Comparison of ENCODE assay signal across 1 cellular context in the genomic region with DNA sequence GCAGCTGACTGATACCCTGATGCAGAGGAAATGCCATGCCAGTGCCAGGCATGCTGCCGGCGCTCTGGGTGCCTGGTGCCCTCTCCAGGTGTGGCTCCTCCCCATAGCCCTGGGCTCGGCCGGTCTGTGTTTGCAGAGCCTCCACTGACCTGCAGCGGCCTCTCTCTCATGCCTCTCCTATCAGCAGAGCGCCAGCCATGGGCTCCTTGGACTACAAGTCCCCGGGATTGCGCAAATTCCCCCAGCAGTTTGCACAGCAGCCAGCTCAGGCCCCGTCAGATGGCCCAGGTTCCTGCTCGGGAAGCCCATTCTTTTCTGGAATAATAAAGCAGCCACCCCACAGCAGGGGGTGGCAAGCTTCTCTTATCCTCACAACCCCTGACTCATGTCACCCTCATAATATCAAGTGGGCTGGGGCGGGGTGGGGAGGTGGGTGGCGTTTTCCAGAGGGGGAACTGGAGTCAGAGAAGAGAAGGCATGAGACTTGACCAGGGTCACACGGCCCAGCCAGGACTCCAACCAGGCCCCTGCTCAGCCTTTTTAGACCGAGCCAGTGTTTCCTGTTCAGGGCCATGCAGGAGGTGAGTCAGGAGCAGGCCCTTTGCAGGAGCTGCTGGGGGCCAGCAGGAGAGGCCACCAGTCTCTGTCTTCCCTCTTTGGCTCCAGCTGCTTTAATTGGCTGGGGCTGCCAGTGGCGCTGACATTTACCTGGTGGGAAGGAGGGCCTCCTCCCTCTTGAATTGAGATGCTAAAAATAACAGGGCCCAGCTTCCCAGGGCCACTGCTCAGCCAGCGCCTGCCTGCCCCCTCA.
TF ChIP-seq lines count a peak whose summit lies in the region.

No MANE protein-coding gene starts in this region.

TF ChIP-seq in H1, 55 proteins besides CTCF, POLR2A, EP300 and RAD21:
- TF ChIP-seq BRCA1 (IDR thresholded peaks at IDR 0.05; ENCODE audit: low read depth, low read length), result no peak
- no peak for TF ChIP-seq KDM5A (IDR thresholded peaks at IDR 0.05; ENCODE audit: low read length)
- TF ChIP-seq RNF2 (IDR thresholded peaks at IDR 0.05; ENCODE audit: borderline replicate concordance, low read depth, low read length, missing control alignments, poor library complexity, severe bottlenecking), result no peak
- no peak for TF ChIP-seq CBX5 (IDR thresholded peaks at IDR 0.05; ENCODE audit: low read depth, low read length)
- TF ChIP-seq EGR1 (IDR thresholded peaks at IDR 0.05; ENCODE audit: borderline replicate concordance, low read depth, low read length), result no peak
- TF ChIP-seq, protein P1, sequence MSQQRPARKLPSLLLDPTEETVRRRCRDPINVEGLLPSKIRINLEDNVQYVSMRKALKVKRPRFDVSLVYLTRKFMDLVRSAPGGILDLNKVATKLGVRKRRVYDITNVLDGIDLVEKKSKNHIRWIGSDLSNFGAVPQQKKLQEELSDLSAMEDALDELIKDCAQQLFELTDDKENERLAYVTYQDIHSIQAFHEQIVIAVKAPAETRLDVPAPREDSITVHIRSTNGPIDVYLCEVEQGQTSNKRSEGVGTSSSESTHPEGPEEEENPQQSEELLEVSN (IDR thresholded peaks at IDR 0.05), result no peak
- TF ChIP-seq SIRT6 (IDR thresholded peaks at IDR 0.05; ENCODE audit: low read length), result no peak
- TF ChIP-seq NRF1 (IDR thresholded peaks at IDR 0.05; ENCODE audit: low read depth, low read length), result no peak
- no peak for TF ChIP-seq RXRA (IDR thresholded peaks at IDR 0.05; ENCODE audit: insufficient read depth, low read depth, low read length)
- peak; percentile 93 for TF ChIP-seq CEBPB (IDR thresholded peaks at IDR 0.05; ENCODE audit: low read depth, low read length)
- TF ChIP-seq, protein P2, sequence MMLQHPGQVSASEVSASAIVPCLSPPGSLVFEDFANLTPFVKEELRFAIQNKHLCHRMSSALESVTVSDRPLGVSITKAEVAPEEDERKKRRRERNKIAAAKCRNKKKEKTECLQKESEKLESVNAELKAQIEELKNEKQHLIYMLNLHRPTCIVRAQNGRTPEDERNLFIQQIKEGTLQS (IDR thresholded peaks at IDR 0.05; ENCODE audit: insufficient read depth, low read depth, low read length), result no peak
- no peak for TF ChIP-seq POU5F1 (IDR thresholded peaks at IDR 0.05; ENCODE audit: low read depth, low read length)
- TF ChIP-seq TBP (IDR thresholded peaks at IDR 0.05; ENCODE audit: low read depth, low read length), result no peak
- no peak for TF ChIP-seq TEAD4 (IDR thresholded peaks at IDR 0.05; ENCODE audit: low read depth, low read length)
- no peak for TF ChIP-seq SP4 (IDR thresholded peaks at IDR 0.05; ENCODE audit: low read length)
- TF ChIP-seq, protein P3, sequence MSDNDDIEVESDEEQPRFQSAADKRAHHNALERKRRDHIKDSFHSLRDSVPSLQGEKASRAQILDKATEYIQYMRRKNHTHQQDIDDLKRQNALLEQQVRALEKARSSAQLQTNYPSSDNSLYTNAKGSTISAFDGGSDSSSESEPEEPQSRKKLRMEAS (IDR thresholded peaks at IDR 0.05), result peak; percentile 22; the same call in 1 of the 2 replicates
- no peak for TF ChIP-seq CTBP2 (IDR thresholded peaks at IDR 0.05; ENCODE audit: borderline replicate concordance, insufficient read depth, insufficient read length, low read length)
